11 cellular contexts compared by ENCODE assay signal in genomic region chr17:17445296-17445924, GRCh38. TPM values are rescaled to one million over a fixed set of nuclear protein-coding genes. Genes with fewer than 3 reads are reported as not detected.
A peak's percentile ranks its signal among the peaks of the same experiment; 100 is the strongest.
DNase-seq lines count a peak whose midpoint lies in the region; TF ChIP-seq lines count a peak whose summit lies in the region.
"Had no signal": no experiment of that assay in that cellular context is flagged by ENCODE, and none has a peak within 500 bp of the region (broad histone marks: within the 10 kb centered on the region; RNA-seq: fewer than 3 reads in every experiment).

No MANE protein-coding gene starts in this region.

- DNase-seq in mesenchymal stem cell (no peak), suprapubic skin (ENCODE audit: low spot score in 2 of 2) (peak in 1 of 2 donors; percentile 55), NCI-H2196 (lab: John Stamatoyannopoulos, UW; ENCODE audit: unreplicated experiment) (no peak), EL (no peak), H4 (ENCODE audit: low spot score) (no peak)
- DNase-seq: hippocampal formation, left cardiac atrium, NCI-H2107 had no signal

- H3K36me3 ChIP-seq in HEK293 (ENCODE audit: control insufficient read depth in 2 of 2, insufficient read depth in 1 of 2, low read length in 2 of 2) (no peaks in the 10 kb centered on the region), mesenchymal stem cell (ENCODE audit: control insufficient read depth in 1 of 2, insufficient read depth in 2 of 2, low read depth in 1 of 2, low read length in 2 of 2) (no peaks in the 10 kb centered on the region), suprapubic skin (no peaks in the 10 kb centered on the region)

- no peak overlapping the region for H2BK5ac ChIP-seq in mesenchymal stem cell (ENCODE audit: low read depth, low read length, poor library complexity, severe bottlenecking)

- H3K27me3 ChIP-seq in mesenchymal stem cell (ENCODE audit: control insufficient read depth in 1 of 2, insufficient read depth in 1 of 2, low read length in 2 of 2) = peaks cover under 1 to 4% of the 10 kb centered on the region in 2 experiments
- no peaks in the 10 kb centered on the region for H3K27me3 ChIP-seq in suprapubic skin

- POLR2A ChIA-PET in HEK293 (lab: Yijun Ruan, JAX) = interaction anchor here (1.4 to 2.4 kb wide), 3 partner anchors 10 to 51 kb away, joined by 5 to 12 read pairs (median 11); partner anchors contain the start of gene RASD1

- no peak overlapping the region for H4K91ac ChIP-seq in mesenchymal stem cell (ENCODE audit: low read length)

- H3K23ac ChIP-seq in mesenchymal stem cell (ENCODE audit: low read length in 2 of 2) = no peak overlapping the region

- H3K79me1 ChIP-seq in mesenchymal stem cell (replicated peaks; ENCODE audit: low read length, poor library complexity, severe bottlenecking) = no peaks in the 10 kb centered on the region

- no peak overlapping the region for H4K8ac ChIP-seq in mesenchymal stem cell (ENCODE audit: low read length)

- no peak for TF ChIP-seq EP300 in suprapubic skin (IDR thresholded peaks at IDR 0.05)

- H2BK120ac ChIP-seq in mesenchymal stem cell (ENCODE audit: low read depth, low read length) = no peak overlapping the region

- no peak overlapping the region for H2AFZ ChIP-seq in mesenchymal stem cell (ENCODE audit: low read depth, low read length)

- peak overlapping the region; percentile 12 for H3K9ac ChIP-seq in mesenchymal stem cell (ENCODE audit: low read length)

- H3K9me3 ChIP-seq in HEK293 (ENCODE audit: control insufficient read depth, insufficient read depth, low read depth, low read length) (no peaks in the 10 kb centered on the region), mesenchymal stem cell (ENCODE audit: control insufficient read depth, low read length) (no peaks in the 10 kb centered on the region), suprapubic skin (no peaks in the 10 kb centered on the region)

- CTCF ChIA-PET in HEK293 (lab: Yijun Ruan, JAX) = interaction anchor here (0.9 to 1.6 kb wide), 4 partner anchors 10 to 197 kb away, joined by 3 to 5 read pairs (median 4); no protein-coding TSS in a partner anchor

- no peak overlapping the region for H3K14ac ChIP-seq in mesenchymal stem cell (ENCODE audit: low read length in 2 of 2)

- peak overlapping the region in 1 of 2 experiments; percentile 21 for H3K18ac ChIP-seq in mesenchymal stem cell (ENCODE audit: low read depth in 1 of 2, low read length in 2 of 2)

- WGBS in mesenchymal stem cell = 50% methylated on average over 8 of the region's 8 CpGs
- 76% methylated on average over 8 of the region's 8 CpGs for WGBS in suprapubic skin

- no peak overlapping the region for H3K4me2 ChIP-seq in mesenchymal stem cell (ENCODE audit: low read length, poor library complexity, severe bottlenecking)

- no peak overlapping the region for H2BK12ac ChIP-seq in mesenchymal stem cell (ENCODE audit: low read length in 2 of 2)

- no peak overlapping the region for H2BK15ac ChIP-seq in mesenchymal stem cell (ENCODE audit: low read depth, poor library complexity, severe bottlenecking)

- no peak overlapping the region for H2AK5ac ChIP-seq in mesenchymal stem cell (ENCODE audit: low read length, severe bottlenecking)

- peak overlapping the region; percentile 38; the same call in 1 of the 2 replicates for H3K27ac ChIP-seq in HEK293 (ENCODE audit: extremely low read depth, low read depth, low read length)
- peak overlapping the region; percentile 49 for H3K27ac ChIP-seq in VCaP
- H3K27ac ChIP-seq in mesenchymal stem cell (ENCODE audit: low read length, poor library complexity, severe bottlenecking) = peak overlapping the region; percentile 50
- peak overlapping the region; percentile 63 for H3K27ac ChIP-seq in suprapubic skin

- H3K4ac ChIP-seq in mesenchymal stem cell (ENCODE audit: low read depth in 1 of 2, low read length in 2 of 2) = no peak overlapping the region

- no peak overlapping the region for H3K4me3 ChIP-seq in HEK293 (ENCODE audit: low read depth, low read length)
- H3K4me3 ChIP-seq in mesenchymal stem cell (ENCODE audit: insufficient read depth in 1 of 2, low read depth in 1 of 2, low read length in 2 of 2) = no peak overlapping the region
- H3K4me3 ChIP-seq in suprapubic skin = peak overlapping the region; percentile 9

- no peak for TF ChIP-seq POLR2A in suprapubic skin (IDR thresholded peaks at IDR 0.05)

- H3K4me1 ChIP-seq in HEK293 (ENCODE audit: control insufficient read depth, insufficient read depth, low read length) (peaks cover 12% of the 10 kb centered on the region), mesenchymal stem cell (ENCODE audit: control insufficient read depth, insufficient read depth, low read depth, low read length) (peaks cover 21% of the 10 kb centered on the region), suprapubic skin (peaks cover 37% of the 10 kb centered on the region)

- TF ChIP-seq CTCF in HEK293 (tag by site-specific recombination; IDR thresholded peaks at IDR 0.05) = no peak
- TF ChIP-seq CTCF in VCaP (conservative IDR thresholded peaks at IDR 0.05) = no peak
- no peak for TF ChIP-seq CTCF in suprapubic skin (IDR thresholded peaks at IDR 0.05)

TF ChIP-seq in HEK293, 187 proteins besides CTCF, POLR2A, EP300 and RAD21:
- TF ChIP-seq SP3 (tag by site-specific recombination; IDR thresholded peaks at IDR 0.05) = no peak
- TF ChIP-seq ZBTB17 (tag by site-specific recombination; IDR thresholded peaks at IDR 0.05) = 0 out of 2 replicates have a peak, but pooled peaks have one; percentile 7
- TF ChIP-seq RBAK (tag by site-specific recombination; IDR thresholded peaks at IDR 0.05) = no peak
- TF ChIP-seq ZNF133 (tag by site-specific recombination; IDR thresholded peaks at IDR 0.05) = no peak
- TF ChIP-seq GLIS1 (tag by site-specific recombination; IDR thresholded peaks at IDR 0.05) = peak; percentile 62
- no peak for TF ChIP-seq ZBTB10 (tag by site-specific recombination; IDR thresholded peaks at IDR 0.05)
- no peak for TF ChIP-seq ZNF830 (tag by site-specific recombination; IDR thresholded peaks at IDR 0.05; ENCODE audit: low read depth)
- TF ChIP-seq GLI2 (tag by site-specific recombination; IDR thresholded peaks at IDR 0.05; ENCODE audit: borderline replicate concordance, low read depth) = no peak
- TF ChIP-seq WT1 (tag by site-specific recombination; IDR thresholded peaks at IDR 0.05) = no peak
- TF ChIP-seq ZNF660 (tag by site-specific recombination; IDR thresholded peaks at IDR 0.05) = no peak
- no peak for TF ChIP-seq ZNF292 (tag by site-specific recombination; IDR thresholded peaks at IDR 0.05; ENCODE audit: borderline replicate concordance, low read depth)
- TF ChIP-seq ZNF529 (tag by site-specific recombination; IDR thresholded peaks at IDR 0.05; ENCODE audit: insufficient replicate concordance) = no peak

RNA-seq across cellular contexts. Expression of gene MED9, which starts 31.4 kb away (rescaled TPM):
- 6.1 TPM for polyA plus RNA-seq in mesenchymal stem cell (2013, experiment 1 of 2)
- polyA plus RNA-seq in mesenchymal stem cell (2013, experiment 2 of 2) = 6.3 TPM
- total RNA-seq in suprapubic skin = 10 to 100 TPM; 14.6 to 22.6 (median 17.4) TPM
- total RNA-seq in H4 (2014; rRNA removed; shearing (Covaris generic)) = 11.9 and 17.5 TPM in 2 replicates

RNA-seq across cellular contexts. Expression of gene RASD1, which starts 50.8 kb away (rescaled TPM):
- 0.21 TPM for polyA plus RNA-seq in mesenchymal stem cell (2013, experiment 1 of 2)
- polyA plus RNA-seq in mesenchymal stem cell (2013, experiment 2 of 2) = 0.15 TPM
- 10 to 100 TPM; 11.7 to 31.1 (median 21.5) TPM for total RNA-seq in suprapubic skin
- not detected in 2 replicates for total RNA-seq in H4 (2014; rRNA removed; shearing (Covaris generic))
- total RNA-seq: RPMI7951 had no signal

Comparison
In these comparisons a context has a peak if more than half of its experiments do, and no peak if none do; other contexts are left out.
1. RNA of gene RASD1, which starts 50.8 kb away (total RNA-seq): 11.7 to 31.1 TPM in suprapubic skin; not detected in H4; every median in the first group is over 10 times any median in the second.
2. Peak in every context shown above with its lines, with median percentiles within 50 percentile points of each other: H3K27ac ChIP-seq.